ENCODE assay signal across 21 cellular contexts in the genomic region with DNA sequence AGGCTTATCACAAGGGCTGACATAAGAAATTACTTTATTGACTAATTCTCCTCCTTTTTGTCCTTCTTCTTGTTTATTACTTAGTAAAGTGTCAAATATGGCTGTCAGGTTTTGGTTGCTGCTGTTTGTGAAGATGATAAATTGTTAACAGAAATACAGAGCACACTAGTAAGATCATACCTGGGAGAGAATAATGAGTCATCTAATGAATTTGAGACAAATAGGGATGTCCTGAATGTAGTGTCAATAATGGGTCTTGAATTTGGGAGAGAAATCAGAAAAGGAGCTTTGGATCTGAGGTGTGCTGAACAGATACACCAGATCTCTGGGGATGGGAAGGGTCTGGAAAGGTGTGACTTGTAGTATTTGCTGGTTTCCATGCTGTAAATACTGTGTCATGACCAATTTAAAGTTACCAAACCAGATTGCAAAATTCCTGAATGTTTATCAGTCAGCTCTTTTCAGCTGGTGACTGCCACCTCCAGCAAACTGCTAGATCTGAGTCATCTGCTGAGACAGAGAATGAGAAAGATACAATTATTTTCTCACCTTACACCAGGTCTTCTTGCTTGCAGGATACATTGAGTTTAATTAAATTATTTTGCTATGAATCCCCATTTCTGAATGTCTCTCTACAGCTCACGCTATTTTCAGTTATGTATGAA.
DNase-seq lines count a peak whose midpoint lies in the region; ATAC-seq and TF ChIP-seq lines count a peak whose summit lies in the region.
"Had no signal": no experiment of that assay in that cellular context is flagged by ENCODE, and none has a peak within 500 bp of the region (broad histone marks: within the 10 kb centered on the region; RNA-seq: fewer than 3 reads in every experiment).

No MANE protein-coding gene starts in this region.

- H3K36me3 Mint-ChIP-seq in activated naive CD4-positive, alpha-beta T cell treated with anti-CD3 and anti-CD28 coated beads for 36 hours (ENCODE audit: low read depth) = no peaks in the 10 kb centered on the region
- H3K36me3 Mint-ChIP-seq in activated naive CD4-positive, alpha-beta T cell treated with anti-CD3 and anti-CD28 coated beads, Interleukin-2, amount 10 ng/mL, durations not matched to agents 7 days and 5 days = peaks cover 25% of the 10 kb centered on the region
- no peaks in the 10 kb centered on the region for H3K36me3 Mint-ChIP-seq in chondrocyte (ENCODE audit: low read depth)

- no peak for TF ChIP-seq EP300 in tibial nerve (IDR thresholded peaks at IDR 0.05)

- H3K4me2 ChIP-seq in OCI-LY1 (ENCODE audit: low read length) (no peak overlapping the region), trophoblast cell (ENCODE audit: low read length) (no peak overlapping the region)

- peak; percentile 48 for DNase-seq in activated naive CD4-positive, alpha-beta T cell treated with anti-CD3 and anti-CD28 coated beads for 36 hours
- no peak for DNase-seq in activated naive CD4-positive, alpha-beta T cell treated with anti-CD3 and anti-CD28 coated beads, Interleukin-2, amount 10 ng/mL, durations not matched to agents 7 days and 5 days
- DNase-seq in chondrocyte (ENCODE audit: low spot score) (no peak), trophoblast cell (peak; percentile 43 to 92), left colon (no peak), tibial nerve (ENCODE audit: low spot score in 2 of 2) (no peak), mucosa of descending colon (no peak)
- DNase-seq: adrenal gland; CD4-positive, CD25-positive, alpha-beta regulatory T cell; DMS79 treated with DMSO at 0.1 percent for 48 hours; effector memory CD4-positive, alpha-beta T cell; HFFc6; Kasumi-1; NCI-H146; NCI-H2227 treated with DMSO at 0.1 percent for 48 hours; SIG-M5; sigmoid colon; stimulated activated CD4-positive, alpha-beta T cell treated with anti-CD3 and anti-CD28 coated beads, Interleukin-2, amount 100 ng/mL, for 24 hours had no signal

- no peak overlapping the region for H4K8ac ChIP-seq in trophoblast cell (ENCODE audit: low read depth, low read length)

- 0 out of 2 replicates have a peak, but pooled peaks cover 2% of the 10 kb centered on the region for H3K9me3 ChIP-seq in OCI-LY1 (ENCODE audit: low read length)
- no peaks in the 10 kb centered on the region for H3K9me3 ChIP-seq in trophoblast cell (ENCODE audit: insufficient read depth, low read depth, low read length)
- no peaks in the 10 kb centered on the region for H3K9me3 ChIP-seq in tibial nerve
- H3K9me3 ChIP-seq in mucosa of descending colon = no peaks in the 10 kb centered on the region
- H3K9me3 ChIP-seq: adrenal gland, neutrophil, sigmoid colon had no signal

- H2BK120ac ChIP-seq in trophoblast cell (ENCODE audit: insufficient read depth, low read length, poor library complexity) = no peak overlapping the region

- no peak overlapping the region for H4K91ac ChIP-seq in trophoblast cell (ENCODE audit: low read depth, low read length)

- H2AK5ac ChIP-seq in trophoblast cell (ENCODE audit: low read length) = no peak overlapping the region

- H3K27ac ChIP-seq in OCI-LY1 (ENCODE audit: low read depth, low read length, poor library complexity, severe bottlenecking) (peak overlapping the region; percentile 37), trophoblast cell (ENCODE audit: low read depth, low read length) (no peak overlapping the region), tibial nerve (no peak overlapping the region)
- H3K27ac ChIP-seq: adrenal gland, neutrophil, sigmoid colon had no signal

- H3K9ac ChIP-seq in OCI-LY1 (ENCODE audit: low read length) = no peak overlapping the region
- no peak overlapping the region for H3K9ac ChIP-seq in trophoblast cell (ENCODE audit: low read length)

- H3K27me3 ChIP-seq in OCI-LY1 (ENCODE audit: insufficient read depth, low read length) (no peaks in the 10 kb centered on the region), trophoblast cell (ENCODE audit: insufficient read depth, low read length) (no peaks in the 10 kb centered on the region), tibial nerve (no peaks in the 10 kb centered on the region)
- H3K27me3 ChIP-seq: adrenal gland, neutrophil had no signal

- no peaks in the 10 kb centered on the region for H3K36me3 ChIP-seq in OCI-LY1 (ENCODE audit: insufficient read depth, low read length)
- H3K36me3 ChIP-seq in trophoblast cell (ENCODE audit: control insufficient read depth in 1 of 2, insufficient read depth in 2 of 2, low read length in 2 of 2) = no peaks in the 10 kb centered on the region
- H3K36me3 ChIP-seq in tibial nerve = no peaks in the 10 kb centered on the region
- H3K36me3 ChIP-seq in mucosa of descending colon (ENCODE audit: low read depth) = no peaks in the 10 kb centered on the region
- H3K36me3 ChIP-seq: adrenal gland, neutrophil, sigmoid colon had no signal

- intact Hi-C loops in activated naive CD4-positive, alpha-beta T cell treated with anti-CD3 and anti-CD28 coated beads for 36 hours (cut with micrococcal nuclease) = loop anchor here (1.0 kb wide), 3 partner anchors 54 to 237 kb away; no protein-coding TSS in a partner anchor
- intact Hi-C loops in left colon (cut with DNase I, micrococcal nuclease) (no loop called here), mucosa of descending colon (cut with DNase I, micrococcal nuclease) (no loop called here)

- H3K9me2 ChIP-seq in OCI-LY1 (ENCODE audit: low read depth, low read length) = no peaks in the 10 kb centered on the region

- no peak overlapping the region for H3K14ac ChIP-seq in trophoblast cell (ENCODE audit: low read length)

- H3K9me3 Mint-ChIP-seq in activated naive CD4-positive, alpha-beta T cell treated with anti-CD3 and anti-CD28 coated beads for 36 hours = no peaks in the 10 kb centered on the region
- peaks cover 3% of the 10 kb centered on the region for H3K9me3 Mint-ChIP-seq in activated naive CD4-positive, alpha-beta T cell treated with anti-CD3 and anti-CD28 coated beads, Interleukin-2, amount 10 ng/mL, durations not matched to agents 7 days and 5 days
- no peaks in the 10 kb centered on the region for H3K9me3 Mint-ChIP-seq in chondrocyte (ENCODE audit: low read depth)
- H3K9me3 Mint-ChIP-seq: central memory CD8-positive, alpha-beta T cell had no signal

- H3K27ac Mint-ChIP-seq in activated naive CD4-positive, alpha-beta T cell treated with anti-CD3 and anti-CD28 coated beads for 36 hours = no peak overlapping the region
- H3K27ac Mint-ChIP-seq in activated naive CD4-positive, alpha-beta T cell treated with anti-CD3 and anti-CD28 coated beads, Interleukin-2, amount 10 ng/mL, durations not matched to agents 7 days and 5 days = no peak overlapping the region
- peak overlapping the region; percentile 62 for H3K27ac Mint-ChIP-seq in chondrocyte (ENCODE audit: unreplicated experiment)
- H3K27ac Mint-ChIP-seq: HFFc6 had no signal

- no CpG with 5 or more reads among the region's 1 CpG for WGBS in trophoblast cell (ENCODE audit: extremely low coverage, insufficient coverage, insufficient read length)
- WGBS in tibial nerve, 2 donors = 78 to 93% methylated on average over 1 of the region's 1 CpG

- TF ChIP-seq CTCF in OCI-LY1 (IDR thresholded peaks at IDR 0.05; ENCODE audit: low read length) = no peak
- no peak for TF ChIP-seq CTCF in chondrocyte (IDR thresholded peaks at IDR 0.05)
- TF ChIP-seq CTCF in tibial nerve (IDR thresholded peaks at IDR 0.05) = no peak
- no peak for TF ChIP-seq CTCF in mucosa of descending colon (IDR thresholded peaks at IDR 0.05)

- H3K4me1 Mint-ChIP-seq in activated naive CD4-positive, alpha-beta T cell treated with anti-CD3 and anti-CD28 coated beads for 36 hours (ENCODE audit: low read depth) = peaks cover 41% of the 10 kb centered on the region
- H3K4me1 Mint-ChIP-seq in activated naive CD4-positive, alpha-beta T cell treated with anti-CD3 and anti-CD28 coated beads, Interleukin-2, amount 10 ng/mL, durations not matched to agents 7 days and 5 days = peaks cover 37% of the 10 kb centered on the region
- peaks cover 12% of the 10 kb centered on the region for H3K4me1 Mint-ChIP-seq in chondrocyte (ENCODE audit: low read depth)

- TF ChIP-seq POLR2A in tibial nerve (IDR thresholded peaks at IDR 0.05) = no peak

- H3F3A ChIP-seq in OCI-LY1 (ENCODE audit: insufficient read depth, low read length) = no peaks in the 10 kb centered on the region

- peaks cover 47% of the 10 kb centered on the region for H3K4me1 ChIP-seq in OCI-LY1 (ENCODE audit: insufficient read depth, low read length, severe bottlenecking)
- H3K4me1 ChIP-seq in trophoblast cell (ENCODE audit: control insufficient read depth in 1 of 2, insufficient read depth in 2 of 2, low read length in 2 of 2) = peaks cover 0 to 7% of the 10 kb centered on the region in 2 experiments
- H3K4me1 ChIP-seq in tibial nerve = no peaks in the 10 kb centered on the region
- H3K4me1 ChIP-seq in mucosa of descending colon (ENCODE audit: low read depth) = no peaks in the 10 kb centered on the region
- H3K4me1 ChIP-seq: adrenal gland, sigmoid colon had no signal

- no peak overlapping the region for H4K12ac ChIP-seq in trophoblast cell (ENCODE audit: low read depth, low read length)

- no peak overlapping the region for H3K23ac ChIP-seq in trophoblast cell (ENCODE audit: low read length)

- H2AFZ ChIP-seq in OCI-LY1 (ENCODE audit: low read length) (no peak overlapping the region), trophoblast cell (ENCODE audit: insufficient read depth, low read length, poor library complexity) (no peak overlapping the region)

- H3K4me3 ChIP-seq in OCI-LY1 (ENCODE audit: low read depth, low read length, poor library complexity, severe bottlenecking) (no peak overlapping the region), trophoblast cell (ENCODE audit: low read depth, low read length) (no peak overlapping the region), tibial nerve (no peak overlapping the region), mucosa of descending colon (no peak overlapping the region)
- H3K4me3 ChIP-seq: adrenal gland, sigmoid colon had no signal

- no peak overlapping the region for H2BK12ac ChIP-seq in trophoblast cell (ENCODE audit: low read length)

- H3K18ac ChIP-seq in trophoblast cell (ENCODE audit: low read length) = no peak overlapping the region

- ATAC-seq in left colon = no peak
- no peak for ATAC-seq in mucosa of descending colon

- H3K79me2 ChIP-seq in OCI-LY1 (ENCODE audit: insufficient read depth, low read length) (no peaks in the 10 kb centered on the region), trophoblast cell (ENCODE audit: control insufficient read depth, insufficient read depth, low read length, poor library complexity) (no peaks in the 10 kb centered on the region)

- H4K20me1 ChIP-seq in OCI-LY1 (ENCODE audit: insufficient read depth, low read length) = no peaks in the 10 kb centered on the region

- H3K4me3 Mint-ChIP-seq in activated naive CD4-positive, alpha-beta T cell treated with anti-CD3 and anti-CD28 coated beads for 36 hours = no peak overlapping the region
- H3K4me3 Mint-ChIP-seq in activated naive CD4-positive, alpha-beta T cell treated with anti-CD3 and anti-CD28 coated beads, Interleukin-2, amount 10 ng/mL, durations not matched to agents 7 days and 5 days = no peak overlapping the region
- H3K4me3 Mint-ChIP-seq in chondrocyte (ENCODE audit: unreplicated experiment) = no peak overlapping the region
- H3K4me3 Mint-ChIP-seq: CD4-positive, CD25-positive, alpha-beta regulatory T cell; central memory CD8-positive, alpha-beta T cell; HFFc6 had no signal

- no peak overlapping the region for H3K4ac ChIP-seq in trophoblast cell (ENCODE audit: low read depth, low read length)

- H2BK5ac ChIP-seq in trophoblast cell (ENCODE audit: low read depth, low read length, poor library complexity) = no peak overlapping the region

- no peaks in the 10 kb centered on the region for H3K79me1 ChIP-seq in trophoblast cell (ENCODE audit: low read length)

- H3K27me3 Mint-ChIP-seq in activated naive CD4-positive, alpha-beta T cell treated with anti-CD3 and anti-CD28 coated beads for 36 hours (ENCODE audit: low read depth) = no peaks in the 10 kb centered on the region
- no peaks in the 10 kb centered on the region for H3K27me3 Mint-ChIP-seq in activated naive CD4-positive, alpha-beta T cell treated with anti-CD3 and anti-CD28 coated beads, Interleukin-2, amount 10 ng/mL, durations not matched to agents 7 days and 5 days
- peaks cover 15% of the 10 kb centered on the region for H3K27me3 Mint-ChIP-seq in chondrocyte (ENCODE audit: low read depth)
- H3K27me3 Mint-ChIP-seq: CD4-positive, CD25-positive, alpha-beta regulatory T cell; central memory CD8-positive, alpha-beta T cell had no signal

- CTCF ChIA-PET in activated naive CD4-positive, alpha-beta T cell treated with anti-CD3 and anti-CD28 coated beads for 36 hours (lab: Charles Lee) = interaction anchor here (1.6 kb wide), 1 partner anchor 257 kb away, joined by 3 read pairs; no protein-coding TSS in a partner anchor
- CTCF ChIA-PET in activated naive CD4-positive, alpha-beta T cell treated with anti-CD3 and anti-CD28 coated beads, Interleukin-2, amount 10 ng/mL, durations not matched to agents 7 days and 5 days (lab: Charles Lee) = no interaction called here

Comparison
In these comparisons a context has a peak if more than half of its experiments do, and no peak if none do; other contexts are left out.
1. DNase-seq: peak in activated naive CD4-positive, alpha-beta T cell treated with anti-CD3 and anti-CD28 coated beads for 36 hours (single experiment) and trophoblast cell (2 of 2); none in activated naive CD4-positive, alpha-beta T cell treated with anti-CD3 and anti-CD28 coated beads, Interleukin-2, amount 10 ng/mL, durations not matched to agents 7 days and 5 days (single experiment), chondrocyte (single experiment), left colon (0 of 2), tibial nerve (0 of 2) and mucosa of descending colon (0 of 3).